Comparison of ENCODE assay signal across 8 cellular contexts in genomic region chr6:150395388-150396009, GRCh38. TPM values are rescaled to one million over a fixed set of nuclear protein-coding genes. Genes with fewer than 3 reads are reported as not detected.
DNase-seq lines count a peak whose midpoint lies in the region; ATAC-seq and TF ChIP-seq lines count a peak whose summit lies in the region.

No MANE protein-coding gene starts in this region.

- TF ChIP-seq EP300 in transverse colon (IDR thresholded peaks at IDR 0.05; ENCODE audit: low read depth) = no peak

- TF ChIP-seq CTCF in CD4-positive, alpha-beta T cell (IDR thresholded peaks at IDR 0.05) = peak; percentile 39
- peak; percentile 60 to 73 (median 67) for TF ChIP-seq CTCF in transverse colon (IDR thresholded peaks at IDR 0.05)

- POLR2A ChIA-PET in CD4-positive, alpha-beta T cell (lab: Charles Lee) = no interaction called here

- DNase-seq in CD4-positive, alpha-beta T cell = peak in 2 of 10 experiments; percentile 3 to 4
- DNase-seq in NCI-H1092 (lab: John Stamatoyannopoulos, UW) (peak; percentile 41), SW 1271 (lab: John Stamatoyannopoulos, UW) (peak; percentile 17 to 61), dermis microvascular lymphatic vessel endothelial cell (ENCODE audit: low read depth in 2 of 2) (peak; percentile 42 to 68), lung microvascular endothelial cell (ENCODE audit: low read depth in 2 of 2) (peak; percentile 67 to 72), transverse colon (peak; percentile 35)

- H3K4me1 Mint-ChIP-seq in CD4-positive, alpha-beta T cell (ENCODE audit: low read depth) = no peaks in the 10 kb centered on the region

- CTCF ChIA-PET in CD4-positive, alpha-beta T cell (lab: Charles Lee) = interaction anchor here (1.0 to 1.2 kb wide), 2 partner anchors 315 to 319 kb away, joined by 3 read pairs; no protein-coding TSS in a partner anchor

- no peaks in the 10 kb centered on the region for H3K4me1 ChIP-seq in transverse colon

- no peak overlapping the region for H3K4me3 ChIP-seq in transverse colon

- no peaks in the 10 kb centered on the region for H3K9me3 Mint-ChIP-seq in CD4-positive, alpha-beta T cell

- no peak for TF ChIP-seq POLR2A in transverse colon (IDR thresholded peaks at IDR 0.05)

- H3K27me3 ChIP-seq in CD4-positive, alpha-beta T cell (ENCODE audit: control insufficient read depth, insufficient read depth, low read length) = peaks cover 7% of the 10 kb centered on the region
- H3K27me3 ChIP-seq in transverse colon = no peaks in the 10 kb centered on the region

- no peak for ATAC-seq in CD4-positive, alpha-beta T cell (ENCODE audit: poor library complexity)
- ATAC-seq in GM18858 (IDR thresholded peaks at IDR 0.05; ENCODE audit: unreplicated experiment) (peak; percentile 38), HG02884 (IDR thresholded peaks at IDR 0.05; ENCODE audit: unreplicated experiment) (no peak)

- H3K27ac Mint-ChIP-seq in CD4-positive, alpha-beta T cell = no peak overlapping the region

- H3K9me3 ChIP-seq in CD4-positive, alpha-beta T cell (ENCODE audit: control insufficient read depth, low read length) = no peaks in the 10 kb centered on the region
- no peaks in the 10 kb centered on the region for H3K9me3 ChIP-seq in transverse colon

- no peaks in the 10 kb centered on the region for H3K36me3 Mint-ChIP-seq in CD4-positive, alpha-beta T cell (ENCODE audit: low read depth)

- H3K27me3 Mint-ChIP-seq in CD4-positive, alpha-beta T cell = peaks cover 17% of the 10 kb centered on the region

- no peak overlapping the region for H3K27ac ChIP-seq in CD4-positive, alpha-beta T cell (ENCODE audit: low read depth, low read length)
- H3K27ac ChIP-seq in transverse colon = no peak overlapping the region

- in situ Hi-C loops in transverse colon (cut with MboI; ENCODE audit: low pct_ligation_motif_present in 1 of 4, low pct_unique_long_range_greater_than_20kb in 1 of 4, low sequenced_read_pairs in 3 of 4) = loop anchor here in 2 of 4 donors (10.0 kb wide), 1 partner anchor 321 kb away; no protein-coding TSS in a partner anchor

- intact Hi-C loops in CD4-positive, alpha-beta T cell (cut with DNase I, micrococcal nuclease) = loop anchor here (1.0 to 2.0 kb wide), 2 partner anchors 315 kb away; no protein-coding TSS in a partner anchor
- intact Hi-C loops in transverse colon (cut with DNase I; ENCODE audit: low total_unique reads) = loop anchor here (10.0 kb wide), 1 partner anchor 311 kb away; no protein-coding TSS in a partner anchor

- H3K36me3 ChIP-seq in transverse colon = no peaks in the 10 kb centered on the region

- no peak overlapping the region for H3K4me3 Mint-ChIP-seq in CD4-positive, alpha-beta T cell

- WGBS in transverse colon (ENCODE audit: low coverage in 1 of 2), 2 donors = 60 to 62% methylated on average over 2 to 12 of the region's 12 CpGs

RNA-seq across cellular contexts. Expression of gene IYD, which starts 26.7 kb away (rescaled TPM):
- total RNA-seq in CD4-positive, alpha-beta T cell = not detected
- total RNA-seq in dermis microvascular lymphatic vessel endothelial cell = not detected in 2 replicates
- total RNA-seq in lung microvascular endothelial cell = under 0.01 TPM in 1 of 2 replicates, not detected in the other
- total RNA-seq in transverse colon = 10 to 100 TPM in 2 of 4 donors, 1 to 10 TPM in 2; 8.4 to 16.7 (median 12.3) TPM
